24 cellular contexts compared by ENCODE assay signal in the genomic region with DNA sequence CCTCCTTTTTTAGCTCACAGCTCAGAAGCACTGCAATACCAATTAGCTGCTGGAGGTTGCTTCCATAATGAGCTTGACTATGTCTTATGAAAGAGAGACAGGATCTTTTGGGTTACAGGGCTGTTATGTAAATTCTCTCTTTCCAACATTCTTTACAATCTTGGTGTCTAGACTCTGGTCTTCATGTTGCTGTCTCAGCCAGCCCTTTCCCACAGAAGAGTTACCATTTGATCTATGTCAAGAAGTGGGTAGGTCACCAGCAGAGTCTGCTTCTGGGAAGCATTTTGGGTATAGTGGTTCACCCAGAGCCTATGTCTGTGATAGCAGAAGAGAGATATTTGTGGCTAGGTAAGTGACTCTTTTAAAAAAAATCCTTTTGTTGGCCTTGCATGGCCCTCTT.
DNase-seq lines count a peak whose midpoint lies in the region; TF ChIP-seq lines count a peak whose summit lies in the region.
"Had no signal": no experiment of that assay in that cellular context is flagged by ENCODE, and none has a peak within 500 bp of the region (broad histone marks: within the 10 kb centered on the region; RNA-seq: fewer than 3 reads in every experiment).

No MANE protein-coding gene starts in this region.

- H3K9me3 ChIP-seq in neural progenitor cell (ENCODE audit: low read depth) (no peaks in the 10 kb centered on the region), uterus (no peaks in the 10 kb centered on the region)
- H3K9me3 ChIP-seq: A549 had no signal

- H2AFZ ChIP-seq in neural progenitor cell (replicated peaks): no peak overlapping the region
- H2AFZ ChIP-seq: GM23338, PC-9 had no signal

- H3K27me3 ChIP-seq in brain microvascular endothelial cell (replicated peaks) (no peaks in the 10 kb centered on the region), neural progenitor cell (no peaks in the 10 kb centered on the region), uterus (no peaks in the 10 kb centered on the region)

- TF ChIP-seq POLR2A in uterus (IDR thresholded peaks at IDR 0.05): no peak

- H3K79me2 ChIP-seq in neural progenitor cell (ENCODE audit: low read depth): no peaks in the 10 kb centered on the region

- no peak overlapping the region for H3K4me2 ChIP-seq in neural progenitor cell
- H3K4me2 ChIP-seq: A549, GM23338, PC-9 had no signal

- TF ChIP-seq CTCF in AG10803 (conservative IDR thresholded peaks at IDR 0.05; ENCODE audit: low read length) (no peak), brain microvascular endothelial cell (IDR thresholded peaks at IDR 0.05; ENCODE audit: low read depth, low read length, missing control alignments) (no peak), neural progenitor cell (IDR thresholded peaks at IDR 0.05) (no peak), CD14-positive monocyte (IDR thresholded peaks at IDR 0.05) (no peak), uterus (IDR thresholded peaks at IDR 0.05) (no peak)

- H3K27ac ChIP-seq in brain microvascular endothelial cell: no peak overlapping the region
- H3K27ac ChIP-seq in neural progenitor cell: no peak overlapping the region
- H3K27ac ChIP-seq in uterus: no peak overlapping the region
- H3K27ac ChIP-seq: A549, PC-9, RWPE1 had no signal

- H3K4me3 Mint-ChIP-seq in neural progenitor cell (peak overlapping the region; percentile 25), CD14-positive monocyte (no peak overlapping the region)
- H3K4me3 Mint-ChIP-seq in activated CD4-positive, alpha-beta T cell treated with anti-CD3 and anti-CD28 coated beads, Interleukin-2, amount 10 ng/mL, durations not matched to agents 24 days and 14 days: no peak overlapping the region
- H3K4me3 Mint-ChIP-seq in activated T-helper 1 cell treated with anti-CD3 and anti-CD28 coated beads, Interleukin-12 subunit alpha, Interleukin-12 subunit beta, Interleukin-2, Interleukin-4 antibody, amounts not matched to agents 30 ng/mL and 10 ng/mL and 1 ng/mL, durations not matched to agents 14 hours and 24 hours and 36 hours: no peak overlapping the region
- H3K4me3 Mint-ChIP-seq: CD4-positive, CD25-positive, alpha-beta regulatory T cell; GM23338 had no signal

- no peaks in the 10 kb centered on the region for H3K36me3 ChIP-seq in brain microvascular endothelial cell (replicated peaks)
- no peaks in the 10 kb centered on the region for H3K36me3 ChIP-seq in neural progenitor cell
- no peaks in the 10 kb centered on the region for H3K36me3 ChIP-seq in uterus

- H3K4me1 ChIP-seq in neural progenitor cell: no peaks in the 10 kb centered on the region
- no peaks in the 10 kb centered on the region for H3K4me1 ChIP-seq in uterus
- H3K4me1 ChIP-seq: A549 had no signal

- no peaks in the 10 kb centered on the region for H3K27me3 Mint-ChIP-seq in neural progenitor cell (ENCODE audit: insufficient read depth, low read depth)
- H3K27me3 Mint-ChIP-seq in activated CD4-positive, alpha-beta T cell treated with anti-CD3 and anti-CD28 coated beads, Interleukin-2, amount 10 ng/mL, durations not matched to agents 24 days and 14 days: peaks cover 10% of the 10 kb centered on the region
- peaks cover 0 to 2% (median 0%) of the 10 kb centered on the region in 3 donors for H3K27me3 Mint-ChIP-seq in CD14-positive monocyte (ENCODE audit: low read depth in 3 of 3)
- H3K27me3 Mint-ChIP-seq in activated T-helper 1 cell treated with anti-CD3 and anti-CD28 coated beads, Interleukin-12 subunit alpha, Interleukin-12 subunit beta, Interleukin-2, Interleukin-4 antibody, amounts not matched to agents 30 ng/mL and 10 ng/mL and 1 ng/mL, durations not matched to agents 14 hours and 24 hours and 36 hours (ENCODE audit: insufficient read depth): peaks cover 4% of the 10 kb centered on the region

- H3K36me3 Mint-ChIP-seq in neural progenitor cell (no peaks in the 10 kb centered on the region), CD14-positive monocyte (no peaks in the 10 kb centered on the region)
- no peaks in the 10 kb centered on the region for H3K36me3 Mint-ChIP-seq in activated CD4-positive, alpha-beta T cell treated with anti-CD3 and anti-CD28 coated beads, Interleukin-2, amount 10 ng/mL, durations not matched to agents 24 days and 14 days (ENCODE audit: low read depth)
- no peaks in the 10 kb centered on the region for H3K36me3 Mint-ChIP-seq in activated T-helper 1 cell treated with anti-CD3 and anti-CD28 coated beads, Interleukin-12 subunit alpha, Interleukin-12 subunit beta, Interleukin-2, Interleukin-4 antibody, amounts not matched to agents 30 ng/mL and 10 ng/mL and 1 ng/mL, durations not matched to agents 14 hours and 24 hours and 36 hours (ENCODE audit: low read depth)
- H3K36me3 Mint-ChIP-seq: CD4-positive, CD25-positive, alpha-beta regulatory T cell had no signal

- in situ Hi-C loops in brain microvascular endothelial cell (cut with HindIII; ENCODE audit: low pct_ligation_motif_present, low sequenced_read_pairs): no loop called here

- no peak overlapping the region for H3K9ac ChIP-seq in neural progenitor cell

- intact Hi-C loops in activated CD4-positive, alpha-beta T cell treated with anti-CD3 and anti-CD28 coated beads, Interleukin-2, amount 10 ng/mL, durations not matched to agents 24 days and 14 days (cut with micrococcal nuclease): no loop called here
- intact Hi-C loops in CD14-positive monocyte (cut with micrococcal nuclease) (no loop called here), uterus (cut with DNase I; ENCODE audit: low total_unique reads) (no loop called here)
- intact Hi-C loops in activated T-helper 1 cell treated with anti-CD3 and anti-CD28 coated beads, Interleukin-12 subunit alpha, Interleukin-12 subunit beta, Interleukin-2, Interleukin-4 antibody, amounts not matched to agents 30 ng/mL and 10 ng/mL and 1 ng/mL, durations not matched to agents 14 hours and 24 hours and 36 hours (cut with micrococcal nuclease): no loop called here

- H3K4me3 ChIP-seq in AG10803 (ENCODE audit: low read length) (no peak overlapping the region), brain microvascular endothelial cell (ENCODE audit: low read depth, low read length) (no peak overlapping the region), neural progenitor cell (no peak overlapping the region), uterus (no peak overlapping the region)
- H3K4me3 ChIP-seq: A549, GM12878, GM23338, PC-9 had no signal

- H3K9me3 Mint-ChIP-seq in neural progenitor cell (no peaks in the 10 kb centered on the region), CD14-positive monocyte (peaks cover 0 to 13% (median 5%) of the 10 kb centered on the region in 7 donors)
- peaks cover 10% of the 10 kb centered on the region for H3K9me3 Mint-ChIP-seq in activated CD4-positive, alpha-beta T cell treated with anti-CD3 and anti-CD28 coated beads, Interleukin-2, amount 10 ng/mL, durations not matched to agents 24 days and 14 days
- H3K9me3 Mint-ChIP-seq in activated T-helper 1 cell treated with anti-CD3 and anti-CD28 coated beads, Interleukin-12 subunit alpha, Interleukin-12 subunit beta, Interleukin-2, Interleukin-4 antibody, amounts not matched to agents 30 ng/mL and 10 ng/mL and 1 ng/mL, durations not matched to agents 14 hours and 24 hours and 36 hours: no peaks in the 10 kb centered on the region
- H3K9me3 Mint-ChIP-seq: GM23338 had no signal

- H4K20me1 ChIP-seq in neural progenitor cell (ENCODE audit: low read depth): no peaks in the 10 kb centered on the region

- no peaks in the 10 kb centered on the region for H3F3A ChIP-seq in neural progenitor cell (ENCODE audit: low read depth)

- H3K4me1 Mint-ChIP-seq in neural progenitor cell: peaks cover 29% of the 10 kb centered on the region
- H3K4me1 Mint-ChIP-seq in activated CD4-positive, alpha-beta T cell treated with anti-CD3 and anti-CD28 coated beads, Interleukin-2, amount 10 ng/mL, durations not matched to agents 24 days and 14 days: no peaks in the 10 kb centered on the region
- peaks cover 10% of the 10 kb centered on the region for H3K4me1 Mint-ChIP-seq in CD14-positive monocyte
- H3K4me1 Mint-ChIP-seq in activated T-helper 1 cell treated with anti-CD3 and anti-CD28 coated beads, Interleukin-12 subunit alpha, Interleukin-12 subunit beta, Interleukin-2, Interleukin-4 antibody, amounts not matched to agents 30 ng/mL and 10 ng/mL and 1 ng/mL, durations not matched to agents 14 hours and 24 hours and 36 hours (ENCODE audit: low read depth): no peaks in the 10 kb centered on the region
- H3K4me1 Mint-ChIP-seq: CD4-positive, CD25-positive, alpha-beta regulatory T cell; GM23338 had no signal

- DNase-seq in AG10803 (ENCODE audit: low read depth) (peak; percentile 68), GM03348 (ENCODE audit: low spot score) (peak; percentile 6), brain microvascular endothelial cell (peak; percentile 10), neural progenitor cell (ENCODE audit: low spot score) (no peak), CD14-positive monocyte (ENCODE audit: low spot score) (no peak), uterus (no peak)
- DNase-seq in activated CD4-positive, alpha-beta T cell treated with anti-CD3 and anti-CD28 coated beads, Interleukin-2, amount 10 ng/mL, durations not matched to agents 24 days and 14 days: no peak
- no peak for DNase-seq in activated T-helper 1 cell treated with anti-CD3 and anti-CD28 coated beads, Interleukin-12 subunit alpha, Interleukin-12 subunit beta, Interleukin-2, Interleukin-4 antibody, amounts not matched to agents 30 ng/mL and 10 ng/mL and 1 ng/mL, durations not matched to agents 14 hours and 24 hours and 36 hours (ENCODE audit: low spot score)
- DNase-seq: AML-193; CD4-positive, CD25-positive, alpha-beta regulatory T cell; COR-L47; GF-D8; HCEC 1CT; MM.1S; NCI-H1092 treated with DMSO at 0.1 percent for 48 hours; NCI-H2081 treated with DMSO at 0.1 percent for 48 hours; NCI-H446 treated with DMSO at 0.1 percent for 48 hours; NCI-H774; PC-9; SIG-M5 had no signal

- H3K27ac Mint-ChIP-seq in neural progenitor cell (no peak overlapping the region), CD14-positive monocyte (no peak overlapping the region)
- H3K27ac Mint-ChIP-seq in activated CD4-positive, alpha-beta T cell treated with anti-CD3 and anti-CD28 coated beads, Interleukin-2, amount 10 ng/mL, durations not matched to agents 24 days and 14 days: no peak overlapping the region
- H3K27ac Mint-ChIP-seq in activated T-helper 1 cell treated with anti-CD3 and anti-CD28 coated beads, Interleukin-12 subunit alpha, Interleukin-12 subunit beta, Interleukin-2, Interleukin-4 antibody, amounts not matched to agents 30 ng/mL and 10 ng/mL and 1 ng/mL, durations not matched to agents 14 hours and 24 hours and 36 hours: no peak overlapping the region
- H3K27ac Mint-ChIP-seq: CD4-positive, CD25-positive, alpha-beta regulatory T cell; GM23338 had no signal

Comparison
In these comparisons a context has a peak if more than half of its experiments do, and no peak if none do; other contexts are left out.
1. DNase-seq: peak in AG10803 (single experiment), GM03348 (single experiment) and brain microvascular endothelial cell (single experiment); none in neural progenitor cell (single experiment), activated CD4-positive, alpha-beta T cell treated with anti-CD3 and anti-CD28 coated beads, Interleukin-2, amount 10 ng/mL, durations not matched to agents 24 days and 14 days (single experiment), CD14-positive monocyte (single experiment), uterus (0 of 2) and activated T-helper 1 cell treated with anti-CD3 and anti-CD28 coated beads, Interleukin-12 subunit alpha, Interleukin-12 subunit beta, Interleukin-2, Interleukin-4 antibody, amounts not matched to agents 30 ng/mL and 10 ng/mL and 1 ng/mL, durations not matched to agents 14 hours and 24 hours and 36 hours (single experiment).